Comparison of ENCODE assay signal across 22 cellular contexts in genomic region chr2:26644188-26644835, GRCh38. TPM values are rescaled to one million over a fixed set of nuclear protein-coding genes. Genes with fewer than 3 reads are reported as not detected.
DNase-seq lines count a peak whose midpoint lies in the region; ATAC-seq and TF ChIP-seq lines count a peak whose summit lies in the region.
"Had no signal": no experiment of that assay in that cellular context is flagged by ENCODE, and none has a peak within 500 bp of the region (broad histone marks: within the 10 kb centered on the region; RNA-seq: fewer than 3 reads in every experiment).

No MANE protein-coding gene starts in this region.

- H3K27ac Mint-ChIP-seq in endodermal cell (no peak overlapping the region), osteocyte (ENCODE audit: unreplicated experiment) (no peak overlapping the region)
- H3K27ac Mint-ChIP-seq: CD4-positive, CD25-positive, alpha-beta regulatory T cell had no signal

- no peak for TF ChIP-seq CTCF in RWPE2 (IDR thresholded peaks at IDR 0.05; ENCODE audit: poor library complexity, severe bottlenecking)
- TF ChIP-seq CTCF in endodermal cell (conservative IDR thresholded peaks at IDR 0.05) = no peak
- no peak for TF ChIP-seq CTCF in osteocyte (IDR thresholded peaks at IDR 0.05)

- H3K4me1 ChIP-seq in RWPE2 (ENCODE audit: insufficient read depth, poor library complexity, severe bottlenecking) (peaks cover 15% of the 10 kb centered on the region), endodermal cell (ENCODE audit: control insufficient read depth, insufficient read depth, low read length) (no peaks in the 10 kb centered on the region)
- H3K4me1 ChIP-seq: HAP-1 had no signal

- H3K36me3 Mint-ChIP-seq in endodermal cell (ENCODE audit: low read depth) (no peaks in the 10 kb centered on the region), osteocyte (ENCODE audit: unreplicated experiment) (no peaks in the 10 kb centered on the region)
- H3K36me3 Mint-ChIP-seq: CD4-positive, CD25-positive, alpha-beta regulatory T cell had no signal

- no peak overlapping the region for H3K9ac ChIP-seq in endodermal cell (ENCODE audit: extremely low read depth, low read length, poor library complexity, severe bottlenecking)

- H3K9me3 ChIP-seq in RWPE2 (ENCODE audit: severe bottlenecking) = no peaks in the 10 kb centered on the region
- no peaks in the 10 kb centered on the region for H3K9me3 ChIP-seq in endodermal cell (ENCODE audit: control insufficient read depth, low read length)
- H3K9me3 ChIP-seq: HAP-1 had no signal

- H3K4me3 Mint-ChIP-seq in endodermal cell (no peak overlapping the region), osteocyte (ENCODE audit: unreplicated experiment) (no peak overlapping the region)
- H3K4me3 Mint-ChIP-seq: CD4-positive, CD25-positive, alpha-beta regulatory T cell had no signal

- no peak overlapping the region for H3K27ac ChIP-seq in RWPE2 (ENCODE audit: poor library complexity, severe bottlenecking)
- H3K27ac ChIP-seq in endodermal cell (ENCODE audit: low read depth, low read length) = no peak overlapping the region
- H3K27ac ChIP-seq: HL-60 had no signal

- ATAC-seq in RWPE2 (ENCODE audit: low read depth) = peak; percentile 44; the same call in 1 of the 3 replicates
- ATAC-seq: GM12878, Panc1 had no signal

- DNase-seq in RWPE2 (ENCODE audit: low spot score) (no peak), endodermal cell (peak; percentile 38), osteocyte (ENCODE audit: extremely low spot score, unreplicated experiment) (peak; percentile 68), DMS153 (lab: John Stamatoyannopoulos, UW) (no peak), NOMO-1 (lab: John Stamatoyannopoulos, UW; ENCODE audit: unreplicated experiment in 2 of 2) (no peak), COR-L47 (lab: John Stamatoyannopoulos, UW) (no peak)
- no peak for DNase-seq in activated CD4-positive, CD25-positive, alpha-beta regulatory T cell treated with anti-CD3 and anti-CD28 coated beads, Interleukin-2, amount 50 U/mL, for 72 hours
- DNase-seq: CD4-positive, CD25-positive, alpha-beta regulatory T cell; DMS79 treated with DMSO at 0.1 percent for 48 hours; KBM-7; MM.1S; NCI-H1048; NCI-H1417 treated with DMSO at 0.1 percent for 48 hours; NCI-H187; NCI-H748 treated with DMSO at 0.1 percent for 48 hours had no signal

- no peak overlapping the region for H3K4me3 ChIP-seq in RWPE2 (ENCODE audit: severe bottlenecking)
- no peak overlapping the region for H3K4me3 ChIP-seq in endodermal cell (ENCODE audit: low read length)
- H3K4me3 ChIP-seq: GM12878, HAP-1 had no signal

- H3K9me3 Mint-ChIP-seq in endodermal cell = no peaks in the 10 kb centered on the region
- no peaks in the 10 kb centered on the region for H3K9me3 Mint-ChIP-seq in osteocyte (ENCODE audit: unreplicated experiment)
- H3K9me3 Mint-ChIP-seq: CD4-positive, CD25-positive, alpha-beta regulatory T cell had no signal

- 89 to 91% methylated on average over 7 to 13 of the region's 13 CpGs for WGBS in endodermal cell (ENCODE audit: insufficient coverage in 1 of 2, insufficient read length in 1 of 2), 2 experiments

- H3K27me3 Mint-ChIP-seq in endodermal cell (ENCODE audit: insufficient read depth) (peaks cover 3% of the 10 kb centered on the region), osteocyte (ENCODE audit: unreplicated experiment) (peaks cover 47% of the 10 kb centered on the region)

- H3K4me1 Mint-ChIP-seq in endodermal cell = no peaks in the 10 kb centered on the region
- peaks cover 5% of the 10 kb centered on the region for H3K4me1 Mint-ChIP-seq in osteocyte (ENCODE audit: unreplicated experiment)
- H3K4me1 Mint-ChIP-seq: CD4-positive, CD25-positive, alpha-beta regulatory T cell had no signal

- H3K27me3 ChIP-seq in RWPE2 (ENCODE audit: insufficient read depth, poor library complexity, severe bottlenecking) (peaks cover 2% of the 10 kb centered on the region), endodermal cell (ENCODE audit: control insufficient read depth, insufficient read depth, low read length, poor library complexity, severe bottlenecking) (no peaks in the 10 kb centered on the region)

- no peaks in the 10 kb centered on the region for H3K36me3 ChIP-seq in RWPE2 (ENCODE audit: low read depth)
- no peaks in the 10 kb centered on the region for H3K36me3 ChIP-seq in endodermal cell (ENCODE audit: control insufficient read depth, insufficient read depth, low read length)
- H3K36me3 ChIP-seq: HAP-1 had no signal

RNA-seq across cellular contexts. Expression of gene CIB4, which starts 3.1 kb away (rescaled TPM):
- total RNA-seq in endodermal cell (not detected), osteocyte (not detected in 2 replicates)
- polyA plus RNA-seq in endodermal cell (2013, experiment 1 of 2) = not detected
- polyA plus RNA-seq in endodermal cell (2013, experiment 2 of 2) = not detected
- total RNA-seq: CD4-positive, CD25-positive, alpha-beta regulatory T cell; GM12878; HT1080; NCI-H460 had no signal
- polyA plus RNA-seq: BJ; CD4-positive, CD25-positive, alpha-beta regulatory T cell; GM12878 had no signal

RNA-seq across cellular contexts. Expression of gene KCNK3, which starts 48.2 kb away (rescaled TPM):
- total RNA-seq in endodermal cell = not detected
- 1.9 TPM for polyA plus RNA-seq in endodermal cell (2013, experiment 1 of 2)
- polyA plus RNA-seq in endodermal cell (2013, experiment 2 of 2) = 1.7 TPM
- 8.5 and 10.1 TPM in 2 replicates for total RNA-seq in osteocyte
- total RNA-seq: CD4-positive, CD25-positive, alpha-beta regulatory T cell; HT1080 had no signal
- polyA plus RNA-seq: CD4-positive, CD25-positive, alpha-beta regulatory T cell; GM12878 had no signal

Comparison
In these comparisons a context has a peak if more than half of its experiments do, and no peak if none do; other contexts are left out.
1. DNase-seq: peak in endodermal cell (single experiment) and osteocyte (single experiment); none in RWPE2 (single experiment), DMS153 (single experiment), NOMO-1 (0 of 2), COR-L47 (single experiment) and activated CD4-positive, CD25-positive, alpha-beta regulatory T cell treated with anti-CD3 and anti-CD28 coated beads, Interleukin-2, amount 50 U/mL, for 72 hours (single experiment).